Comparison of ENCODE assay signal across 9 cellular contexts in the genomic region with DNA sequence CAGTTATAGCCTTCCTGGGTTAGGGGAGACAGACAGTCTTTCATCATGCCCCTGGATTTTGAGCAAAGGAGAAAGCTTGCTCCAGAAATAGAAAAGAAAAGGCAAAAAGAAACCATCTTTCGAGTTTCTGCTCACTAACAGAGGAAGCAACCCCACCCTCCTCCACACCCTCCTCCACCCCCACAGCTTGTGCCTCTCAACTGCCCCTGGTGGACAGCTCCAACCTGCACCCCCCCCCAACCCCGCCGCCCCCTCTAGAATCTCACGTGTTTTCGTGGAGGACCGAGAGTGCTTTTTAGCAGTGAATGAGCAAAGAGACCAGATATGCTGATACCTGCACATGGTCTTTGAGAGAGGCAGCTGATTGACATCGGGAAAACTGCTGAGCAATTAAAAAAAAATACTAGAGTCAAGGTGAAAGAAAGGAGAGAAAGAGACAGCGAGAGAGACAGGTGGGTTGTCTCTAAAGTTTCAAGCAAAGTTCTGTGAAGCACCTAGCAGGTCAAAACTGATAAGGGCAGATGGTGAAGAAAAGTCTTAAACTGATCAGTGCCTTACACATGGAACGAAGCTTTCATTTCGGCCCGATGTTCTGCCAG.
DNase-seq lines count a peak whose midpoint lies in the region; ATAC-seq and TF ChIP-seq lines count a peak whose summit lies in the region.
"Had no signal": no experiment of that assay in that cellular context is flagged by ENCODE, and none has a peak within 500 bp of the region (broad histone marks: within the 10 kb centered on the region; RNA-seq: fewer than 3 reads in every experiment).

No MANE protein-coding gene starts in this region.

- peak overlapping the region; percentile 2 for H3K4me3 Mint-ChIP-seq in dendritic cell treated with granulocyte-macrophage colony-stimulating factor and Interleukin-4, amounts not matched to agents 40 ng/mL and 50 ng/mL, for 4 days
- no peak overlapping the region for H3K4me3 Mint-ChIP-seq in progenitor cell of endocrine pancreas (ENCODE audit: low read depth)

- ATAC-seq in HG03159 (IDR thresholded peaks at IDR 0.05; ENCODE audit: unreplicated experiment): no peak
- ATAC-seq in HG03439 (IDR thresholded peaks at IDR 0.05; ENCODE audit: unreplicated experiment): no peak

- H3K4me1 Mint-ChIP-seq in dendritic cell treated with granulocyte-macrophage colony-stimulating factor and Interleukin-4, amounts not matched to agents 40 ng/mL and 50 ng/mL, for 4 days (ENCODE audit: low read depth): peaks cover 39% of the 10 kb centered on the region
- peaks cover 3% of the 10 kb centered on the region for H3K4me1 Mint-ChIP-seq in progenitor cell of endocrine pancreas (ENCODE audit: low read depth)

- DNase-seq in SIG-M5 treated with dmso at 0.1 percent for 504 hours (lab: John Stamatoyannopoulos, UW; ENCODE audit: unreplicated experiment): peak; percentile 47
- DNase-seq in SIG-M5 (lab: John Stamatoyannopoulos, UW): no peak
- peak; percentile 68 for DNase-seq in NCI-H2107 (lab: John Stamatoyannopoulos, UW)
- no peak for DNase-seq in progenitor cell of endocrine pancreas (ENCODE audit: low spot score, unreplicated experiment)
- DNase-seq in dedifferentiated amniotic fluid mesenchymal stem cell (ENCODE audit: extremely low spot score): no peak
- DNase-seq: activated CD8-positive, alpha-beta memory T cell treated with anti-CD3 and anti-CD28 coated beads, Interleukin-2, amount 50 U/mL, for 48 hours had no signal

- no peaks in the 10 kb centered on the region for H3K36me3 Mint-ChIP-seq in dendritic cell treated with granulocyte-macrophage colony-stimulating factor and Interleukin-4, amounts not matched to agents 40 ng/mL and 50 ng/mL, for 4 days (ENCODE audit: low read depth)
- H3K36me3 Mint-ChIP-seq in progenitor cell of endocrine pancreas (ENCODE audit: insufficient read depth): no peaks in the 10 kb centered on the region

- H3K27ac Mint-ChIP-seq in dendritic cell treated with granulocyte-macrophage colony-stimulating factor and Interleukin-4, amounts not matched to agents 40 ng/mL and 50 ng/mL, for 4 days: no peak overlapping the region
- no peak overlapping the region for H3K27ac Mint-ChIP-seq in progenitor cell of endocrine pancreas

- peak; percentile 26 for TF ChIP-seq CTCF in progenitor cell of endocrine pancreas (IDR thresholded peaks at IDR 0.05; ENCODE audit: unreplicated experiment)

- no peaks in the 10 kb centered on the region for H3K9me3 Mint-ChIP-seq in dendritic cell treated with granulocyte-macrophage colony-stimulating factor and Interleukin-4, amounts not matched to agents 40 ng/mL and 50 ng/mL, for 4 days
- H3K9me3 Mint-ChIP-seq in progenitor cell of endocrine pancreas (ENCODE audit: low read depth): no peaks in the 10 kb centered on the region

- intact Hi-C loops in dendritic cell treated with granulocyte-macrophage colony-stimulating factor and Interleukin-4, amounts not matched to agents 40 ng/mL and 50 ng/mL, for 4 days (cut with micrococcal nuclease): no loop called here

- H3K27me3 Mint-ChIP-seq in dendritic cell treated with granulocyte-macrophage colony-stimulating factor and Interleukin-4, amounts not matched to agents 40 ng/mL and 50 ng/mL, for 4 days: peaks cover 25% of the 10 kb centered on the region
- peaks cover 6% of the 10 kb centered on the region for H3K27me3 Mint-ChIP-seq in progenitor cell of endocrine pancreas

Comparison
In these comparisons a context has a peak if more than half of its experiments do, and no peak if none do; other contexts are left out.
1. DNase-seq: peak in SIG-M5 treated with dmso at 0.1 percent for 504 hours (single experiment) and NCI-H2107 (single experiment); none in SIG-M5 (single experiment), progenitor cell of endocrine pancreas (single experiment) and dedifferentiated amniotic fluid mesenchymal stem cell (single experiment).